ENCODE assay signal across 1 cellular context in the genomic region with DNA sequence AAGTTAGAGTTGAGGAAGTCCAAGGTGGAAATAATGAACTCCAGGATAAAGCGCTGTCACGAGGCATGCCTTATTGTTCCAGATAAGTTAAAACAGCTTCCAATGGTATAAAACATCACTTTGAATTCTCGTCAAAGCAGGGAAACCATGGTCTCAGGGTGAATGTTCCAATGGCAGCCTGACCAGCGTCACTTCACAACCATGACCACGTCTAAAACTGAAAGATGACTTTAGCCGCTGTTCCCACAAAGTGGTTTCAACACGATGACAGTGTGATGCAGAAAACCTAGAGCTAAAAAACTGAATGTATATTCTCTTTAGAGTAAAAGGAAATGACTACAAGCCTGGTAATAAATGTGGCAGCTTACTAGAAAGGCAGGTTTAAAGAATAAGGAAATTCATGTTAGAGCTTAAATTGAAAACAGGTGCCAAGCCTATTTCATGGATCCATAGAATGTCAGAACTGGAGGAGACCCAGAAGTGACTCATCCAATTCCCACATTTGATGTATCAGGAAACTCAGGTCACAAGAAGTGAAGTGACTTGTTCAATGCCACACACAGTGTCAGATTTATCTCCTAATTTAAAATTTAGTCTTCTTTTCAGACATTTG.
TF ChIP-seq lines count a peak whose summit lies in the region.

No MANE protein-coding gene starts in this region.

TF ChIP-seq in GM23338, 12 proteins besides CTCF, POLR2A, EP300 and RAD21 (continued from another document):
- TF ChIP-seq, protein P1, sequence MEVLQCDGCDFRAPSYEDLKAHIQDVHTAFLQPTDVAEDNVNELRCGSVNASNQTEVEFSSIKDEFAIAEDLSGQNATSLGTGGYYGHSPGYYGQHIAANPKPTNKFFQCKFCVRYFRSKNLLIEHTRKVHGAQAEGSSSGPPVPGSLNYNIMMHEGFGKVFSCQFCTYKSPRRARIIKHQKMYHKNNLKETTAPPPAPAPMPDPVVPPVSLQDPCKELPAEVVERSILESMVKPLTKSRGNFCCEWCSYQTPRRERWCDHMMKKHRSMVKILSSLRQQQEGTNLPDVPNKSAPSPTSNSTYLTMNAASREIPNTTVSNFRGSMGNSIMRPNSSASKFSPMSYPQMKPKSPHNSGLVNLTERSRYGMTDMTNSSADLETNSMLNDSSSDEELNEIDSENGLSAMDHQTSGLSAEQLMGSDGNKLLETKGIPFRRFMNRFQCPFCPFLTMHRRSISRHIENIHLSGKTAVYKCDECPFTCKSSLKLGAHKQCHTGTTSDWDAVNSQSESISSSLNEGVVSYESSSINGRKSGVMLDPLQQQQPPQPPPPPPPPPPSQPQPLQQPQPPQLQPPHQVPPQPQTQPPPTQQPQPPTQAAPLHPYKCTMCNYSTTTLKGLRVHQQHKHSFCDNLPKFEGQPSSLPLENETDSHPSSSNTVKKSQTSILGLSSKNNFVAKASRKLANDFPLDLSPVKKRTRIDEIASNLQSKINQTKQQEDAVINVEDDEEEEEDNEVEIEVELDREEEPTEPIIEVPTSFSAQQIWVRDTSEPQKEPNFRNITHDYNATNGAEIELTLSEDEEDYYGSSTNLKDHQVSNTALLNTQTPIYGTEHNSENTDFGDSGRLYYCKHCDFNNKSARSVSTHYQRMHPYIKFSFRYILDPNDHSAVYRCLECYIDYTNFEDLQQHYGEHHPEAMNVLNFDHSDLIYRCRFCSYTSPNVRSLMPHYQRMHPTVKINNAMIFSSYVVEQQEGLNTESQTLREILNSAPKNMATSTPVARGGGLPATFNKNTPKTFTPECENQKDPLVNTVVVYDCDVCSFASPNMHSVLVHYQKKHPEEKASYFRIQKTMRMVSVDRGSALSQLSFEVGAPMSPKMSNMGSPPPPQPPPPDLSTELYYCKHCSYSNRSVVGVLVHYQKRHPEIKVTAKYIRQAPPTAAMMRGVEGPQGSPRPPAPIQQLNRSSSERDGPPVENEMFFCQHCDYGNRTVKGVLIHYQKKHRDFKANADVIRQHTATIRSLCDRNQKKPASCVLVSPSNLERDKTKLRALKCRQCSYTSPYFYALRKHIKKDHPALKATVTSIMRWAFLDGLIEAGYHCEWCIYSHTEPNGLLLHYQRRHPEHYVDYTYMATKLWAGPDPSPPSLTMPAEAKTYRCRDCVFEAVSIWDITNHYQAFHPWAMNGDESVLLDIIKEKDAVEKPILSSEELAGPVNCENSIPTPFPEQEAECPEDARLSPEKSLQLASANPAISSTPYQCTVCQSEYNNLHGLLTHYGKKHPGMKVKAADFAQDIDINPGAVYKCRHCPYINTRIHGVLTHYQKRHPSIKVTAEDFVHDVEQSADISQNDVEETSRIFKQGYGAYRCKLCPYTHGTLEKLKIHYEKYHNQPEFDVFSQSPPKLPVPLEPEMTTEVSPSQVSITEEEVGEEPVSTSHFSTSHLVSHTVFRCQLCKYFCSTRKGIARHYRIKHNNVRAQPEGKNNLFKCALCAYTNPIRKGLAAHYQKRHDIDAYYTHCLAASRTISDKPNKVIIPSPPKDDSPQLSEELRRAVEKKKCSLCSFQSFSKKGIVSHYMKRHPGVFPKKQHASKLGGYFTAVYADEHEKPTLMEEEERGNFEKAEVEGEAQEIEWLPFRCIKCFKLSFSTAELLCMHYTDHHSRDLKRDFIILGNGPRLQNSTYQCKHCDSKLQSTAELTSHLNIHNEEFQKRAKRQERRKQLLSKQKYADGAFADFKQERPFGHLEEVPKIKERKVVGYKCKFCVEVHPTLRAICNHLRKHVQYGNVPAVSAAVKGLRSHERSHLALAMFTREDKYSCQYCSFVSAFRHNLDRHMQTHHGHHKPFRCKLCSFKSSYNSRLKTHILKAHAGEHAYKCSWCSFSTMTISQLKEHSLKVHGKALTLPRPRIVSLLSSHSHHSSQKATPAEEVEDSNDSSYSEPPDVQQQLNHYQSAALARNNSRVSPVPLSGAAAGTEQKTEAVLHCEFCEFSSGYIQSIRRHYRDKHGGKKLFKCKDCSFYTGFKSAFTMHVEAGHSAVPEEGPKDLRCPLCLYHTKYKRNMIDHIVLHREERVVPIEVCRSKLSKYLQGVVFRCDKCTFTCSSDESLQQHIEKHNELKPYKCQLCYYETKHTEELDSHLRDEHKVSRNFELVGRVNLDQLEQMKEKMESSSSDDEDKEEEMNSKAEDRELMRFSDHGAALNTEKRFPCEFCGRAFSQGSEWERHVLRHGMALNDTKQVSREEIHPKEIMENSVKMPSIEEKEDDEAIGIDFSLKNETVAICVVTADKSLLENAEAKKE (CRISPR knock-in tag; IDR thresholded peaks at IDR 0.05) = no peak
